Comparison of ENCODE assay signal across 1 cellular context in the genomic region with DNA sequence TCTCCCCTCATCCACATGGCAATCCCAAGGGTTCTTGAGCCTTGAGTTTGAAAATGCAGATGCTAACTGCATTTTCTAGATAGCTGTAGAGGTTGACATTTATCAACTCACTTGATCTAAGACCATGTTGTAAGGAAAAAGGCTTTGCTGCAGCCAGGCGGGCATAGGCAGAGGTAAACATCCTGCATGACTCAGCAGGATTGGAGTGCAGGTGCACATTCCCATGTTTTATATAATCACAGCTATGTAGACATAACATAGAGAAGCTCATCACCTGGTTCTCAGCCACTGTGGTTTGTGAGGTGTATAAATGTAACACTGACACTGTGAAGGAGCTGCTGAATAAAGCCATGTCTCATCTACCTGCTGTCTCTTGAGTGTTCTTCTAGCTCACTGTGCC.
TF ChIP-seq lines count a peak whose summit lies in the region.

No MANE protein-coding gene starts in this region.

TF ChIP-seq in IMR-90, 13 proteins besides CTCF, POLR2A, EP300 and RAD21:
- TF ChIP-seq RCOR1 (IDR thresholded peaks at IDR 0.05; ENCODE audit: insufficient replicate concordance, low read length) (no peak), NFE2L2 (IDR thresholded peaks at IDR 0.05; ENCODE audit: low read depth, low read length) (peak; percentile 76)
